ENCODE assay signal across 10 cellular contexts in the genomic region with DNA sequence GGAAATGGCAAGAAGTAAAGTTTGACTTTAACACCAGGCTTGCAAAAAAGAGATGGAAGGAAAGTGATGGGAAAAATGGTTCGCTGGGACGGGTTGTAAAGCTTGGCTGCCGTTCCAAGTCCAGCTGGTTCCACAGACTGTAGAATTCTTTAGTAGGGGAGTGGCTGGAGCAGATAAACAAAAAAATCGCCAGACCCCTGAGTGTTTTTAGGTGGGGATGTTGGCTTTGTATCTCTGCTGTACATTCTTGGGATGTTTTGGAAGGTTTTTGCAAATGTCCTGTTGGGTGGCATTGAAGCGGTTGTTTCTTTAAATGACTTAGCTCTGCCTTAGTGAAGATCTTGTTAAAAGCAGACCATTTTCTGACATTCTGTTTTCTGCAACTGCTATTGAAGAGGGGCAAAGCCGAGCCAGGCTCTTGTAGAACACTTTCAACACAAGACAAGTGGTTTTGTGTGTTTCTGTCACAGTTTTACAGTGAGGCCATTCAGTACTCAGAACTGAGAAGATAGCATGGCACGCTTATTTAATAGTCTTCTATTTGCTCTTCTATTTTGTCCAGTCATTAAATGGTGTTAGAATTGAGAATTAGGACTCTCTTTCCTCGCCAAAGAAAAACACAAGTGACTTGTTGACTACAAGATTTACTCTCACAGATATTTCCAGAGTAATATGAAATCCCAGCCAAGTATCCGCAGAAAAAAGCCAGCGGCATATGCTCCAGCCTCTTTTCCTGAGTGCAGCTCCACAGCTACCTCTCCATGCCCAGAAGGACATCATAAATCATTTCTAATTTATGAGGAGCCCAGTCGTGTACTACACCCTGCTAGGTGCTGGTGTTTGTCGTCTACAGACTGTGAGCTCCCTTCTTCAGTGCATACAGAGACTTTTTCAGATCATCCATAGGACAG.
DNase-seq lines count a peak whose midpoint lies in the region; ATAC-seq and TF ChIP-seq lines count a peak whose summit lies in the region.
"Had no signal": no experiment of that assay in that cellular context is flagged by ENCODE, and none has a peak within 500 bp of the region (broad histone marks: within the 10 kb centered on the region; RNA-seq: fewer than 3 reads in every experiment).

No MANE protein-coding gene starts in this region.

- POLR2A ChIA-PET in RWPE1 (lab: Yijun Ruan, JAX; ENCODE audit: low non-redundant PET) = no interaction called here

- TF ChIP-seq POLR2A in thyroid gland (IDR thresholded peaks at IDR 0.05) = peak in 1 of 2 donors; percentile 22

- H3K4me3 ChIP-seq in lung (no peak overlapping the region), thyroid gland (replicated peaks in 1 of 3) (no peak overlapping the region)

- 42 to 76% methylated on average over 12 of the region's 12 CpGs for WGBS in lung, 2 donors
- 19 to 27% methylated on average over 12 of the region's 12 CpGs for WGBS in thyroid gland, 2 donors

- H3K36me3 ChIP-seq in lung (ENCODE audit: control insufficient read depth in 2 of 2, insufficient read depth in 2 of 2, low read length in 2 of 2) = no peaks in the 10 kb centered on the region
- no peaks in the 10 kb centered on the region for H3K36me3 ChIP-seq in thyroid gland

- ATAC-seq in lung (ENCODE audit: insufficient read depth, low FRiP score) (no peak), GM19324 (IDR thresholded peaks at IDR 0.05; ENCODE audit: low FRiP score, unreplicated experiment) (no peak)
- ATAC-seq: activated CD8-positive, alpha-beta T cell treated with anti-CD3 and anti-CD28 coated beads, Interleukin-2, amount 10 ng/mL, durations not matched to agents 7 days and 5 days had no signal

- H3K9me3 ChIP-seq in lung (ENCODE audit: control insufficient read depth in 2 of 2, insufficient read depth in 1 of 2, low read length in 1 of 2) (no peaks in the 10 kb centered on the region), thyroid gland (no peaks in the 10 kb centered on the region)

- H3K27me3 ChIP-seq in lung (ENCODE audit: control insufficient read depth, insufficient read depth) = no peaks in the 10 kb centered on the region
- H3K27me3 ChIP-seq in thyroid gland = no peaks in the 10 kb centered on the region

- TF ChIP-seq CTCF in lung (IDR thresholded peaks at IDR 0.05; ENCODE audit: control extremely low read depth, extremely low read depth) (no peak), thyroid gland (IDR thresholded peaks at IDR 0.05) (no peak), GM20000 (IDR thresholded peaks at IDR 0.05; ENCODE audit: extremely low read depth, missing control alignments) (no peak), RWPE1 (conservative IDR thresholded peaks at IDR 0.05; ENCODE audit: low read depth) (no peak)

- intact Hi-C loops in thyroid gland (cut with DNase I) = no loop called here

- H3K4me1 ChIP-seq in lung (ENCODE audit: control insufficient read depth in 2 of 2, insufficient read depth in 2 of 2, low read length in 2 of 2) = peaks cover 15 to 44% of the 10 kb centered on the region in 2 donors
- H3K4me1 ChIP-seq in thyroid gland = peaks cover 54 to 66% of the 10 kb centered on the region in 2 donors

- H3K27ac ChIP-seq in lung (ENCODE audit: low read depth in 1 of 2, low read length in 1 of 2) (peak overlapping the region; percentile 38 to 42), thyroid gland (peak overlapping the region; percentile 85 to 97 (median 89)), RWPE1 (no peak overlapping the region)

- CTCF ChIA-PET in RWPE1 (lab: Yijun Ruan, JAX) = no interaction called here

- DNase-seq in NCI-H1105 (lab: John Stamatoyannopoulos, UW) (peak; percentile 1), cerebellum (ENCODE audit: low spot score) (peak; percentile 6), lung (ENCODE audit: low spot score) (no peak), thyroid gland (peak; percentile 65 to 68), GM20000 (ENCODE audit: low spot score) (no peak), RWPE1 (ENCODE audit: low spot score) (no peak)
- DNase-seq: activated CD8-positive, alpha-beta T cell treated with anti-CD3 and anti-CD28 coated beads, Interleukin-2, amount 10 ng/mL, durations not matched to agents 7 days and 5 days; naive B cell; stimulated activated CD8-positive, alpha-beta memory T cell treated with anti-CD3 and anti-CD28 coated beads, Interleukin-4, amount 100 ng/mL, for 48 hours had no signal

Comparison
In these comparisons a context has a peak if more than half of its experiments do, and no peak if none do; other contexts are left out.
1. DNase-seq: peak in NCI-H1105 (single experiment), cerebellum (single experiment) and thyroid gland (2 of 2); none in lung (single experiment), GM20000 (single experiment) and RWPE1 (single experiment).